1 cellular context compared by ENCODE assay signal in the genomic region with DNA sequence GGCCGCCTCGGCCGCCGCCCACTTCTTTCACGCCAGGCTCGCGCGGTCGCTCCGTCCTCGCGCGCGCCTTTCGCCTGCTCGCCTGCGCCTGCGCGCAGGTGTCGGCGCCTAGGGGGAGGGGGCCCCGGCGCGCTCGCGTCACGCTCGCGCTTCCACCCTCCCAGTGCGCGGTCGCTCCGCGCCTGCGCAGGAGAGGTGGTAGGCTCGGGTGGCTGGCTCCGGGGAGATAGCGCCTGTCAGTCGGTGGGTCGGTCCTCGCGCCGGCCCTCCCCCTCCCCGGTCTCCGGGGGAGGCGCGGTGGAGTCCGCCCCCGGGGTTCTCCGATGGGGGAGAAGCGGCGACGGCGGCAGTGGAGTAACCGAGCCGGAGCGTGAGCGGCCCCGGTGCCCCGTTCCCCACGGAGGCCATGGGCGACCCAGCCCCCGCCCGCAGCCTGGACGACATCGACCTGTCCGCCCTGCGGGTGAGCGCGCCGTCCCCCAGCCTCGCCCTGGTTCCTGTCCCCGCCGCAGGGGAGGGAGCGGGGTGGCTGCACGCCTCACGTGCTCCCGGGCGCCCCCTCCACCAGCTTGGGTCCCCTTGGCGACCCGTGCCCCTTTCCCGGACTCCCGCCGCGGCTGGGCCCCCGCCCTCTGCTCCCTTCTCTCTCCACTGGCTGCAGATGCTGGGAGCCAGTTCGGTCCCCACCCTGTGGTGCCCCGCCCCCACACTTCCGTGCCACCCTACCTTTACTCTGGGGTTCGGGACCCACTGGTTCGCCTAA.
A peak's percentile ranks its signal among the peaks of the same experiment; 100 is the strongest.
TF ChIP-seq lines count a peak whose summit lies in the region.

Gene MINK1 (plus strand): TSS at position 163 of the 763 bp plus-strand sequence. CDS start 244 bp downstream, at position 407.

TF ChIP-seq in GM23338, 12 proteins besides CTCF, POLR2A, EP300 and RAD21 (continued from another document):
- TF ChIP-seq, protein P1, sequence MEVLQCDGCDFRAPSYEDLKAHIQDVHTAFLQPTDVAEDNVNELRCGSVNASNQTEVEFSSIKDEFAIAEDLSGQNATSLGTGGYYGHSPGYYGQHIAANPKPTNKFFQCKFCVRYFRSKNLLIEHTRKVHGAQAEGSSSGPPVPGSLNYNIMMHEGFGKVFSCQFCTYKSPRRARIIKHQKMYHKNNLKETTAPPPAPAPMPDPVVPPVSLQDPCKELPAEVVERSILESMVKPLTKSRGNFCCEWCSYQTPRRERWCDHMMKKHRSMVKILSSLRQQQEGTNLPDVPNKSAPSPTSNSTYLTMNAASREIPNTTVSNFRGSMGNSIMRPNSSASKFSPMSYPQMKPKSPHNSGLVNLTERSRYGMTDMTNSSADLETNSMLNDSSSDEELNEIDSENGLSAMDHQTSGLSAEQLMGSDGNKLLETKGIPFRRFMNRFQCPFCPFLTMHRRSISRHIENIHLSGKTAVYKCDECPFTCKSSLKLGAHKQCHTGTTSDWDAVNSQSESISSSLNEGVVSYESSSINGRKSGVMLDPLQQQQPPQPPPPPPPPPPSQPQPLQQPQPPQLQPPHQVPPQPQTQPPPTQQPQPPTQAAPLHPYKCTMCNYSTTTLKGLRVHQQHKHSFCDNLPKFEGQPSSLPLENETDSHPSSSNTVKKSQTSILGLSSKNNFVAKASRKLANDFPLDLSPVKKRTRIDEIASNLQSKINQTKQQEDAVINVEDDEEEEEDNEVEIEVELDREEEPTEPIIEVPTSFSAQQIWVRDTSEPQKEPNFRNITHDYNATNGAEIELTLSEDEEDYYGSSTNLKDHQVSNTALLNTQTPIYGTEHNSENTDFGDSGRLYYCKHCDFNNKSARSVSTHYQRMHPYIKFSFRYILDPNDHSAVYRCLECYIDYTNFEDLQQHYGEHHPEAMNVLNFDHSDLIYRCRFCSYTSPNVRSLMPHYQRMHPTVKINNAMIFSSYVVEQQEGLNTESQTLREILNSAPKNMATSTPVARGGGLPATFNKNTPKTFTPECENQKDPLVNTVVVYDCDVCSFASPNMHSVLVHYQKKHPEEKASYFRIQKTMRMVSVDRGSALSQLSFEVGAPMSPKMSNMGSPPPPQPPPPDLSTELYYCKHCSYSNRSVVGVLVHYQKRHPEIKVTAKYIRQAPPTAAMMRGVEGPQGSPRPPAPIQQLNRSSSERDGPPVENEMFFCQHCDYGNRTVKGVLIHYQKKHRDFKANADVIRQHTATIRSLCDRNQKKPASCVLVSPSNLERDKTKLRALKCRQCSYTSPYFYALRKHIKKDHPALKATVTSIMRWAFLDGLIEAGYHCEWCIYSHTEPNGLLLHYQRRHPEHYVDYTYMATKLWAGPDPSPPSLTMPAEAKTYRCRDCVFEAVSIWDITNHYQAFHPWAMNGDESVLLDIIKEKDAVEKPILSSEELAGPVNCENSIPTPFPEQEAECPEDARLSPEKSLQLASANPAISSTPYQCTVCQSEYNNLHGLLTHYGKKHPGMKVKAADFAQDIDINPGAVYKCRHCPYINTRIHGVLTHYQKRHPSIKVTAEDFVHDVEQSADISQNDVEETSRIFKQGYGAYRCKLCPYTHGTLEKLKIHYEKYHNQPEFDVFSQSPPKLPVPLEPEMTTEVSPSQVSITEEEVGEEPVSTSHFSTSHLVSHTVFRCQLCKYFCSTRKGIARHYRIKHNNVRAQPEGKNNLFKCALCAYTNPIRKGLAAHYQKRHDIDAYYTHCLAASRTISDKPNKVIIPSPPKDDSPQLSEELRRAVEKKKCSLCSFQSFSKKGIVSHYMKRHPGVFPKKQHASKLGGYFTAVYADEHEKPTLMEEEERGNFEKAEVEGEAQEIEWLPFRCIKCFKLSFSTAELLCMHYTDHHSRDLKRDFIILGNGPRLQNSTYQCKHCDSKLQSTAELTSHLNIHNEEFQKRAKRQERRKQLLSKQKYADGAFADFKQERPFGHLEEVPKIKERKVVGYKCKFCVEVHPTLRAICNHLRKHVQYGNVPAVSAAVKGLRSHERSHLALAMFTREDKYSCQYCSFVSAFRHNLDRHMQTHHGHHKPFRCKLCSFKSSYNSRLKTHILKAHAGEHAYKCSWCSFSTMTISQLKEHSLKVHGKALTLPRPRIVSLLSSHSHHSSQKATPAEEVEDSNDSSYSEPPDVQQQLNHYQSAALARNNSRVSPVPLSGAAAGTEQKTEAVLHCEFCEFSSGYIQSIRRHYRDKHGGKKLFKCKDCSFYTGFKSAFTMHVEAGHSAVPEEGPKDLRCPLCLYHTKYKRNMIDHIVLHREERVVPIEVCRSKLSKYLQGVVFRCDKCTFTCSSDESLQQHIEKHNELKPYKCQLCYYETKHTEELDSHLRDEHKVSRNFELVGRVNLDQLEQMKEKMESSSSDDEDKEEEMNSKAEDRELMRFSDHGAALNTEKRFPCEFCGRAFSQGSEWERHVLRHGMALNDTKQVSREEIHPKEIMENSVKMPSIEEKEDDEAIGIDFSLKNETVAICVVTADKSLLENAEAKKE (CRISPR knock-in tag; IDR thresholded peaks at IDR 0.05), result no peak
- TF ChIP-seq CREB1 (CRISPR knock-in tag; IDR thresholded peaks at IDR 0.05; ENCODE audit: low read depth), result peak; percentile 80
- TF ChIP-seq REST (IDR thresholded peaks at IDR 0.05; ENCODE audit: unreplicated experiment), result peak; percentile 4
- no peak for TF ChIP-seq EZH2 (IDR thresholded peaks at IDR 0.05; ENCODE audit: low read depth, unreplicated experiment)
- TF ChIP-seq STAT1 (IDR thresholded peaks at IDR 0.05; ENCODE audit: unreplicated experiment), result no peak
- TF ChIP-seq ZNF331 (CRISPR knock-in tag; IDR thresholded peaks at IDR 0.05; ENCODE audit: low read depth), result no peak
- TF ChIP-seq, protein P2, sequence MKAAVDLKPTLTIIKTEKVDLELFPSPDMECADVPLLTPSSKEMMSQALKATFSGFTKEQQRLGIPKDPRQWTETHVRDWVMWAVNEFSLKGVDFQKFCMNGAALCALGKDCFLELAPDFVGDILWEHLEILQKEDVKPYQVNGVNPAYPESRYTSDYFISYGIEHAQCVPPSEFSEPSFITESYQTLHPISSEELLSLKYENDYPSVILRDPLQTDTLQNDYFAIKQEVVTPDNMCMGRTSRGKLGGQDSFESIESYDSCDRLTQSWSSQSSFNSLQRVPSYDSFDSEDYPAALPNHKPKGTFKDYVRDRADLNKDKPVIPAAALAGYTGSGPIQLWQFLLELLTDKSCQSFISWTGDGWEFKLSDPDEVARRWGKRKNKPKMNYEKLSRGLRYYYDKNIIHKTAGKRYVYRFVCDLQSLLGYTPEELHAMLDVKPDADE (IDR thresholded peaks at IDR 0.05), result no peak
- TF ChIP-seq ZNF114 (CRISPR knock-in tag; IDR thresholded peaks at IDR 0.05), result no peak
- no peak for TF ChIP-seq NANOG (IDR thresholded peaks at IDR 0.05; ENCODE audit: borderline replicate concordance)
